23 cellular contexts compared by ENCODE assay signal in genomic region chr7:102019461-102019860, GRCh38.
DNase-seq lines count a peak whose midpoint lies in the region; ATAC-seq, FAIRE-seq and TF ChIP-seq lines count a peak whose summit lies in the region.
"Had no signal": no experiment of that assay in that cellular context is flagged by ENCODE, and none has a peak within 500 bp of the region (broad histone marks: within the 10 kb centered on the region; RNA-seq: fewer than 3 reads in every experiment).

No MANE protein-coding gene starts in this region.

- H3K4me3 ChIP-seq in kidney (ENCODE audit: low read length in 2 of 2) (no peak overlapping the region), MG63 (no peak overlapping the region)
- H3K4me3 ChIP-seq: BLaER1, GM12878, GM23248 had no signal

- H3K36me3 ChIP-seq in kidney (ENCODE audit: control insufficient read depth in 1 of 2, insufficient read depth in 2 of 2, low read length in 2 of 2) = no peaks in the 10 kb centered on the region
- H3K36me3 ChIP-seq in MG63 = no peaks in the 10 kb centered on the region

- no peaks in the 10 kb centered on the region for H3K9me3 ChIP-seq in kidney (ENCODE audit: control insufficient read depth in 1 of 2, low read length in 2 of 2)
- H3K9me3 ChIP-seq in MG63 = no peaks in the 10 kb centered on the region
- H3K9me3 ChIP-seq: BLaER1, Caco-2 had no signal

- H3K4me1 ChIP-seq in kidney (ENCODE audit: control insufficient read depth in 1 of 2, insufficient read depth in 1 of 2, low read depth in 1 of 2, low read length in 2 of 2) = no peaks in the 10 kb centered on the region

- no peak for FAIRE-seq in kidney (lab: Jason Lieb, UNC)
- FAIRE-seq: A204.1, GM12878, GM19239, H1 had no signal

- ATAC-seq in activated CD8-positive, alpha-beta T cell treated with anti-CD3 and anti-CD28 coated beads, Interleukin-2, amount 10 ng/mL, durations not matched to agents 7 days and 5 days = no peak
- ATAC-seq: CD8-positive, alpha-beta T cell; GM12878 had no signal

- H3K36me3 Mint-ChIP-seq in activated CD8-positive, alpha-beta T cell treated with anti-CD3 and anti-CD28 coated beads, Interleukin-2, amount 10 ng/mL, durations not matched to agents 7 days and 5 days (ENCODE audit: low read depth) = no peaks in the 10 kb centered on the region

- no peak overlapping the region for H3K27ac ChIP-seq in kidney (ENCODE audit: low read depth in 2 of 2, low read length in 2 of 2)
- H3K27ac ChIP-seq: 22Rv1, C4-2B, GM23248 had no signal

- H3K4me1 Mint-ChIP-seq in activated CD8-positive, alpha-beta T cell treated with anti-CD3 and anti-CD28 coated beads, Interleukin-2, amount 10 ng/mL, durations not matched to agents 7 days and 5 days (ENCODE audit: low read depth) = peaks cover under 1% of the 10 kb centered on the region
- H3K4me1 Mint-ChIP-seq: B cell had no signal

- H3K27me3 ChIP-seq in MG63 = no peaks in the 10 kb centered on the region
- H3K27me3 ChIP-seq: BLaER1 had no signal

- POLR2A ChIA-PET in activated CD8-positive, alpha-beta T cell treated with anti-CD3 and anti-CD28 coated beads, Interleukin-2, amount 10 ng/mL, durations not matched to agents 7 days and 5 days (lab: Charles Lee) = no interaction called here

- CTCF ChIA-PET in activated CD8-positive, alpha-beta T cell treated with anti-CD3 and anti-CD28 coated beads, Interleukin-2, amount 10 ng/mL, durations not matched to agents 7 days and 5 days (lab: Charles Lee) = no interaction called here

- DNase-seq in NCI-H2227 (lab: John Stamatoyannopoulos, UW; ENCODE audit: unreplicated experiment) = peak; percentile 39
- no peak for DNase-seq in NCI-H2227 treated with DMSO at 0.1 percent for 48 hours (lab: John Stamatoyannopoulos, UW)
- peak; percentile 26 for DNase-seq in kidney
- peak; percentile 56 for DNase-seq in posterior vena cava (ENCODE audit: low spot score)
- DNase-seq in MG63 = no peak
- no peak for DNase-seq in activated CD8-positive, alpha-beta T cell treated with anti-CD3 and anti-CD28 coated beads, Interleukin-2, amount 10 ng/mL, durations not matched to agents 7 days and 5 days
- DNase-seq: Caco-2; CD4-positive, CD25-positive, alpha-beta regulatory T cell; CD8-positive, alpha-beta T cell; DMS153; EL; GDM1; GM23248; H7; HCEC 1CT had no signal

- no peaks in the 10 kb centered on the region for H3K9me3 Mint-ChIP-seq in activated CD8-positive, alpha-beta T cell treated with anti-CD3 and anti-CD28 coated beads, Interleukin-2, amount 10 ng/mL, durations not matched to agents 7 days and 5 days (ENCODE audit: insufficient read depth)
- H3K9me3 Mint-ChIP-seq: CD4-positive, CD25-positive, alpha-beta regulatory T cell; CD8-positive, alpha-beta T cell had no signal

- intact Hi-C loops in kidney (cut with DNase I) = no loop called here
- intact Hi-C loops in posterior vena cava (cut with DNase I) = no loop called here

- no peak overlapping the region for H3K27ac Mint-ChIP-seq in activated CD8-positive, alpha-beta T cell treated with anti-CD3 and anti-CD28 coated beads, Interleukin-2, amount 10 ng/mL, durations not matched to agents 7 days and 5 days
- H3K27ac Mint-ChIP-seq: B cell; CD4-positive, CD25-positive, alpha-beta regulatory T cell; CD8-positive, alpha-beta T cell had no signal

- no peak overlapping the region for H3K9ac ChIP-seq in kidney (ENCODE audit: low read length in 2 of 2)
- H3K9ac ChIP-seq: BLaER1, GM23248 had no signal

- H3K27me3 Mint-ChIP-seq in activated CD8-positive, alpha-beta T cell treated with anti-CD3 and anti-CD28 coated beads, Interleukin-2, amount 10 ng/mL, durations not matched to agents 7 days and 5 days (ENCODE audit: low read depth) = no peaks in the 10 kb centered on the region
- H3K27me3 Mint-ChIP-seq: B cell; CD4-positive, CD25-positive, alpha-beta regulatory T cell had no signal

- H3K4me3 Mint-ChIP-seq in activated CD8-positive, alpha-beta T cell treated with anti-CD3 and anti-CD28 coated beads, Interleukin-2, amount 10 ng/mL, durations not matched to agents 7 days and 5 days = no peak overlapping the region
- H3K4me3 Mint-ChIP-seq: B cell; CD4-positive, CD25-positive, alpha-beta regulatory T cell; CD8-positive, alpha-beta T cell had no signal

- TF ChIP-seq CTCF in kidney (IDR thresholded peaks at IDR 0.05; ENCODE audit: borderline replicate concordance, extremely low read depth, insufficient read depth) = no peak

Comparison
In these comparisons a context has a peak if more than half of its experiments do, and no peak if none do; other contexts are left out.
1. DNase-seq: peak in NCI-H2227 (single experiment), kidney (single experiment) and posterior vena cava (single experiment); none in NCI-H2227 treated with DMSO at 0.1 percent for 48 hours (single experiment), MG63 (single experiment) and activated CD8-positive, alpha-beta T cell treated with anti-CD3 and anti-CD28 coated beads, Interleukin-2, amount 10 ng/mL, durations not matched to agents 7 days and 5 days (single experiment).